In the genomic region with DNA sequence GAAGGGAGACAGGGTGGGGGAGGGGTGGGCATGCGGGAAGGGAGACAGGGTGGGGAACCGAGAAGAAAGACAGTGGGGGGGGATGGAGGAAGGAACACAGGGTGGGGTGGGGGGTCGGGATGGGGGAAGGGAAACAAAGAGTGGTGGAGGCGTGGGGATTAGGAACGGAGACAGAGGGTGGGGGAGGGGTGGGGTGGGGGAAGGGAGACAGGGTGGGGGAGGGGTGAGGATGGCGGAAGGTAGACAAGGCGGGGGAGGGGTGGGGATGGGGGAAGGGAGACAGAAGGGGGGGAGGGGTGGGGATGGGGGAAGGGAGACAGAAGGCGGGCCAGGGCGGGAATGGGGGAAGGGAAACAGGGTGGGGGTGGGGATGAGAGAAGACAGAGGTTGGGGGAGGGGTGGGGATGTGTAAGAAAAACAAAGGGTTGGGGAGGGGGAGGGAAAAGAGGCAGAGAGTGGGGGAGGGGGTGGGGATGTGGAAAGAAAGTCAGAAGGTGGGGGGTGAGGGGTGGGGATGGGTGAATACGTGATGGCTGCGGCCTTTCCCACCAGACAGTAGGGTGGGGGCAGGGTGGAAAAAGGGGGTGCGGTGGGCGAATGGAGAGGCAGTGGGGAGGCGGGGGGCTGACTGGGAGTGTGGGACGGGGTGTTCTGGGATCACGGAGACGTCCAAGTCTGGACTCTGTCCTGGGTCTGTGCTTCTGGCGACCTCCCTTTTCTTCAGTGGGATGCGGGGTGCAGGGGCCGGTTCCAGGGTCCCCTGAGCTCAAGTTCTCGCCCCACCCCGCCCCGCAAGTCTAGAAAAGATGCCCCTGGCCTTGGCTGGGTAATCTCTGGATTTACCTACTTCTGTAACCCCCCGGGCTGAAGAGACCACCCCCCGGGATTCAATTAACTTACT, we compare ENCODE assay signal across 1 cellular context.
TF ChIP-seq lines count a peak whose summit lies in the region.

No MANE protein-coding gene starts in this region.

TF ChIP-seq in K562, 482 proteins besides CTCF, POLR2A, EP300 and RAD21:
- TF ChIP-seq NFATC3 (IDR thresholded peaks at IDR 0.05) = no peak
- TF ChIP-seq, protein P1, sequence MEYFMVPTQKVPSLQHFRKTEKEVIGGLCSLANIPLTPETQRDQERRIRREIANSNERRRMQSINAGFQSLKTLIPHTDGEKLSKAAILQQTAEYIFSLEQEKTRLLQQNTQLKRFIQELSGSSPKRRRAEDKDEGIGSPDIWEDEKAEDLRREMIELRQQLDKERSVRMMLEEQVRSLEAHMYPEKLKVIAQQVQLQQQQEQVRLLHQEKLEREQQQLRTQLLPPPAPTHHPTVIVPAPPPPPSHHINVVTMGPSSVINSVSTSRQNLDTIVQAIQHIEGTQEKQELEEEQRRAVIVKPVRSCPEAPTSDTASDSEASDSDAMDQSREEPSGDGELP (CRISPR knock-in tag; IDR thresholded peaks at IDR 0.05; ENCODE audit: borderline replicate concordance) = no peak
- TF ChIP-seq, protein P2, sequence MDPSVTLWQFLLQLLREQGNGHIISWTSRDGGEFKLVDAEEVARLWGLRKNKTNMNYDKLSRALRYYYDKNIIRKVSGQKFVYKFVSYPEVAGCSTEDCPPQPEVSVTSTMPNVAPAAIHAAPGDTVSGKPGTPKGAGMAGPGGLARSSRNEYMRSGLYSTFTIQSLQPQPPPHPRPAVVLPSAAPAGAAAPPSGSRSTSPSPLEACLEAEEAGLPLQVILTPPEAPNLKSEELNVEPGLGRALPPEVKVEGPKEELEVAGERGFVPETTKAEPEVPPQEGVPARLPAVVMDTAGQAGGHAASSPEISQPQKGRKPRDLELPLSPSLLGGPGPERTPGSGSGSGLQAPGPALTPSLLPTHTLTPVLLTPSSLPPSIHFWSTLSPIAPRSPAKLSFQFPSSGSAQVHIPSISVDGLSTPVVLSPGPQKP (CRISPR knock-in tag; IDR thresholded peaks at IDR 0.05) = no peak
- TF ChIP-seq, protein P3, sequence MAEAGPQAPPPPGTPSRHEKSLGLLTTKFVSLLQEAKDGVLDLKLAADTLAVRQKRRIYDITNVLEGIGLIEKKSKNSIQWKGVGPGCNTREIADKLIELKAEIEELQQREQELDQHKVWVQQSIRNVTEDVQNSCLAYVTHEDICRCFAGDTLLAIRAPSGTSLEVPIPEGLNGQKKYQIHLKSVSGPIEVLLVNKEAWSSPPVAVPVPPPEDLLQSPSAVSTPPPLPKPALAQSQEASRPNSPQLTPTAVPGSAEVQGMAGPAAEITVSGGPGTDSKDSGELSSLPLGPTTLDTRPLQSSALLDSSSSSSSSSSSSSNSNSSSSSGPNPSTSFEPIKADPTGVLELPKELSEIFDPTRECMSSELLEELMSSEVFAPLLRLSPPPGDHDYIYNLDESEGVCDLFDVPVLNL (CRISPR knock-in tag; IDR thresholded peaks at IDR 0.05; ENCODE audit: low read depth) = no peak
- no peak for TF ChIP-seq RFX5 (IDR thresholded peaks at IDR 0.05; ENCODE audit: low read depth, low read length)
- TF ChIP-seq, protein P4, sequence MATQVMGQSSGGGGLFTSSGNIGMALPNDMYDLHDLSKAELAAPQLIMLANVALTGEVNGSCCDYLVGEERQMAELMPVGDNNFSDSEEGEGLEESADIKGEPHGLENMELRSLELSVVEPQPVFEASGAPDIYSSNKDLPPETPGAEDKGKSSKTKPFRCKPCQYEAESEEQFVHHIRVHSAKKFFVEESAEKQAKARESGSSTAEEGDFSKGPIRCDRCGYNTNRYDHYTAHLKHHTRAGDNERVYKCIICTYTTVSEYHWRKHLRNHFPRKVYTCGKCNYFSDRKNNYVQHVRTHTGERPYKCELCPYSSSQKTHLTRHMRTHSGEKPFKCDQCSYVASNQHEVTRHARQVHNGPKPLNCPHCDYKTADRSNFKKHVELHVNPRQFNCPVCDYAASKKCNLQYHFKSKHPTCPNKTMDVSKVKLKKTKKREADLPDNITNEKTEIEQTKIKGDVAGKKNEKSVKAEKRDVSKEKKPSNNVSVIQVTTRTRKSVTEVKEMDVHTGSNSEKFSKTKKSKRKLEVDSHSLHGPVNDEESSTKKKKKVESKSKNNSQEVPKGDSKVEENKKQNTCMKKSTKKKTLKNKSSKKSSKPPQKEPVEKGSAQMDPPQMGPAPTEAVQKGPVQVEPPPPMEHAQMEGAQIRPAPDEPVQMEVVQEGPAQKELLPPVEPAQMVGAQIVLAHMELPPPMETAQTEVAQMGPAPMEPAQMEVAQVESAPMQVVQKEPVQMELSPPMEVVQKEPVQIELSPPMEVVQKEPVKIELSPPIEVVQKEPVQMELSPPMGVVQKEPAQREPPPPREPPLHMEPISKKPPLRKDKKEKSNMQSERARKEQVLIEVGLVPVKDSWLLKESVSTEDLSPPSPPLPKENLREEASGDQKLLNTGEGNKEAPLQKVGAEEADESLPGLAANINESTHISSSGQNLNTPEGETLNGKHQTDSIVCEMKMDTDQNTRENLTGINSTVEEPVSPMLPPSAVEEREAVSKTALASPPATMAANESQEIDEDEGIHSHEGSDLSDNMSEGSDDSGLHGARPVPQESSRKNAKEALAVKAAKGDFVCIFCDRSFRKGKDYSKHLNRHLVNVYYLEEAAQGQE (CRISPR knock-in tag; IDR thresholded peaks at IDR 0.05; ENCODE audit: low read depth) = no peak
- no peak for TF ChIP-seq ZNF707 (CRISPR knock-in tag; conservative IDR thresholded peaks at IDR 0.05)
- no peak for TF ChIP-seq ZNF239 (CRISPR knock-in tag; IDR thresholded peaks at IDR 0.05)
- TF ChIP-seq, protein P5, sequence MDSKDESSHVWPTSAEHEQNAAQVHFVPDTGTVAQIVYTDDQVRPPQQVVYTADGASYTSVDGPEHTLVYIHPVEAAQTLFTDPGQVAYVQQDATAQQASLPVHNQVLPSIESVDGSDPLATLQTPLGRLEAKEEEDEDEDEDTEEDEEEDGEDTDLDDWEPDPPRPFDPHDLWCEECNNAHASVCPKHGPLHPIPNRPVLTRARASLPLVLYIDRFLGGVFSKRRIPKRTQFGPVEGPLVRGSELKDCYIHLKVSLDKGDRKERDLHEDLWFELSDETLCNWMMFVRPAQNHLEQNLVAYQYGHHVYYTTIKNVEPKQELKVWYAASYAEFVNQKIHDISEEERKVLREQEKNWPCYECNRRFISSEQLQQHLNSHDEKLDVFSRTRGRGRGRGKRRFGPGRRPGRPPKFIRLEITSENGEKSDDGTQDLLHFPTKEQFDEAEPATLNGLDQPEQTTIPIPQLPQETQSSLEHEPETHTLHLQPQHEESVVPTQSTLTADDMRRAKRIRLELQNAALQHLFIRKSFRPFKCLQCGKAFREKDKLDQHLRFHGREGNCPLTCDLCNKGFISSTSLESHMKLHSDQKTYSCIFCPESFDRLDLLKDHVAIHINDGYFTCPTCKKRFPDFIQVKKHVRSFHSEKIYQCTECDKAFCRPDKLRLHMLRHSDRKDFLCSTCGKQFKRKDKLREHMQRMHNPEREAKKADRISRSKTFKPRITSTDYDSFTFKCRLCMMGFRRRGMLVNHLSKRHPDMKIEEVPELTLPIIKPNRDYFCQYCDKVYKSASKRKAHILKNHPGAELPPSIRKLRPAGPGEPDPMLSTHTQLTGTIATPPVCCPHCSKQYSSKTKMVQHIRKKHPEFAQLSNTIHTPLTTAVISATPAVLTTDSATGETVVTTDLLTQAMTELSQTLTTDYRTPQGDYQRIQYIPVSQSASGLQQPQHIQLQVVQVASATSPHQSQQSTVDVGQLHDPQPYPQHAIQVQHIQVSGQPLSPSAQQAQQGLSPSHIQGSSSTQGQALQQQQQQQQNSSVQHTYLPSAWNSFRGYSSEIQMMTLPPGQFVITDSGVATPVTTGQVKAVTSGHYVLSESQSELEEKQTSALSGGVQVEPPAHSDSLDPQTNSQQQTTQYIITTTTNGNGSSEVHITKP (IDR thresholded peaks at IDR 0.05; ENCODE audit: partially characterized antibody) = no peak
